ENCODE assay signal across 1 cellular context in the genomic region with DNA sequence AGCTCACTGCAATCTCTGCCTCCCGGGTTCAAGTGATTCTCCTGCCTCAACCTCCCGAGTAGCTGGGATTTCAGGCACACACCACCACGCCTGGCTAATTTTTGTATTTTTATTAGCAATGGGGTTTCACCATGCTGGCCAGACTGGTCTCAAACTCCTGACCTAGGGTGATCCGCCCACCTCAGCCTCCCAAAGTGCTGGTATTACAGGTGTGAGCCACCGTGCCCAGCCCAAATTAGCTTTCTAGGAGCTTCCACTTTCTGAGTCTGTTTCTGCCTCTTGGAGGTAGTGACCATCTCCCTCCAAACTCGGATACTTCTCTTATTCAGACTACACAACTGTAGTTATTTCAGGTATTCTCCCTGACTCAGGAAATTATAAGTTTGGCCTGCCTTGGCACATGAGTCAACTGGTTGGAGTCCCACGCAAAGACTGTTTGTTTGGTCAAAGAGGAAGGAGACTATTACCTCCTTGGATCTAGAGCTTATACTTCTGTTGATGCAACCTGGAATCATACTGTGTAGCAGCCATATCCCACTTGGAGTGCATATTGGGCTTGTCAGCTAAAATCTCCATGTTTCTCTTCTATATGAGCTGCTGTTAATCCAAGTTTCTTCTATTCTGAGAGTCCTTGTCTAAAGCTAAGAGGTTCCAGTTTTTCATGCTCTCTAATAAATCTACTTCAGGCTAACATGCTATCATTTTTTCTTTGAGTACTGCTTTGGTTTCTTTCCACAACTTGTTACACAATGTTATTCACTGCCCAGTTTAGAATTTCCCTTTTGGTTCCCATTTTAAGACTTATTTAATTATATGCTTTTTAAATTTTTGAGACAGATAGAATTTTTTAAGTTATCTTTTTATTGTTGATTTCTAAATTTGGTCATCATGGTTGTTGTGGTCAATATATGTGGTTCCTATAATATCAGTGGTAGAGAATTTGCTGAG.
TF ChIP-seq lines count a peak whose summit lies in the region.

No MANE protein-coding gene starts in this region.

TF ChIP-seq in H1, 55 proteins besides CTCF, POLR2A, EP300 and RAD21:
- TF ChIP-seq SIN3A (conservative IDR thresholded peaks at IDR 0.05 in 1 of 2, IDR thresholded peaks at IDR 0.05 in 1 of 2; ENCODE audit: low read depth in 1 of 2, low read length in 2 of 2) = no peak
- no peak for TF ChIP-seq KDM1A (IDR thresholded peaks at IDR 0.05; ENCODE audit: borderline replicate concordance, low read length)
- no peak for TF ChIP-seq MAFK (IDR thresholded peaks at IDR 0.05; ENCODE audit: low read depth, low read length)
- TF ChIP-seq CBX5 (IDR thresholded peaks at IDR 0.05; ENCODE audit: low read depth, low read length) = no peak
- TF ChIP-seq CBX8 (IDR thresholded peaks at IDR 0.05; ENCODE audit: borderline replicate concordance, low read depth, low read length) = no peak
- TF ChIP-seq, protein P1, sequence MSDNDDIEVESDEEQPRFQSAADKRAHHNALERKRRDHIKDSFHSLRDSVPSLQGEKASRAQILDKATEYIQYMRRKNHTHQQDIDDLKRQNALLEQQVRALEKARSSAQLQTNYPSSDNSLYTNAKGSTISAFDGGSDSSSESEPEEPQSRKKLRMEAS (IDR thresholded peaks at IDR 0.05) = no peak
- no peak for TF ChIP-seq POLR2AphosphoS5 (IDR thresholded peaks at IDR 0.05; ENCODE audit: low read depth, low read length)
- TF ChIP-seq TAF1 (IDR thresholded peaks at IDR 0.05; ENCODE audit: low read depth, low read length) = no peak
- TF ChIP-seq, protein P2, sequence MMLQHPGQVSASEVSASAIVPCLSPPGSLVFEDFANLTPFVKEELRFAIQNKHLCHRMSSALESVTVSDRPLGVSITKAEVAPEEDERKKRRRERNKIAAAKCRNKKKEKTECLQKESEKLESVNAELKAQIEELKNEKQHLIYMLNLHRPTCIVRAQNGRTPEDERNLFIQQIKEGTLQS (IDR thresholded peaks at IDR 0.05; ENCODE audit: insufficient read depth, low read depth, low read length) = no peak
TF ChIP-seq in H1: peak in this region for 0.
